Comparison of ENCODE assay signal across 12 cellular contexts in the genomic region with DNA sequence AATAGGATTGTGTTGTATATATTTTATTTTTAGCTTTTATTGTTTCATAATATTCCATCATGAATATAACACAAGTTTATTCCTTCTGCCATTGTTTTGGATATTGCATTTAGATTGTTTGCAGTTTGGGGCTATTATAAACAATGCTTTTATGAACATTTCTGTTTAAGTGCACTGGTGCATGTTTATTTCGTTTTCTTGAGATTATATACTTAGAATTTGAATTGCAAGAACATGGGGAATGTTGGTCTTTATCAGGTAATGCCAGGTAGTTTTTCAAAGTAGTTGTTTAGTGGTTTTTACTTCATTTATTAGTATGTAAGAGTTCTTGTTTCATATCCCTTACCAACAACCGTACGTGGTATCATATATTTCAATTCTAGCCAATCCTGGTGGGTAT. TPM values are rescaled to one million over a fixed set of nuclear protein-coding genes. Genes with fewer than 3 reads are reported as not detected.
DNase-seq lines count a peak whose midpoint lies in the region; ATAC-seq, FAIRE-seq and TF ChIP-seq lines count a peak whose summit lies in the region.
"Had no signal": no experiment of that assay in that cellular context is flagged by ENCODE, and none has a peak within 500 bp of the region (broad histone marks: within the 10 kb centered on the region; RNA-seq: fewer than 3 reads in every experiment).

No MANE protein-coding gene starts in this region.

- H3K9ac ChIP-seq in OCI-LY3 (ENCODE audit: low read length), result no peak overlapping the region; the same call in 1 of the 2 replicates
- no peak overlapping the region for H3K9ac ChIP-seq in endothelial cell of umbilical vein (replicated peaks; ENCODE audit: extremely low read depth, insufficient read depth, low read length)

- no peak for FAIRE-seq in endothelial cell of umbilical vein (lab: Jason Lieb, UNC)
- FAIRE-seq: A204.1 had no signal

- intact Hi-C loops in endothelial cell of umbilical vein (cut with micrococcal nuclease), result no loop called here
- intact Hi-C loops in gastrocnemius medialis (cut with DNase I; ENCODE audit: low total_unique reads), result loop anchor here (5.0 kb wide), 1 partner anchor 41 kb away; no protein-coding TSS in a partner anchor

- in situ Hi-C loops in gastrocnemius medialis (cut with MboI; ENCODE audit: low sequenced_read_pairs in 4 of 4), result no loop called here

- H3K36me3 ChIP-seq in OCI-LY3 (replicated peaks; ENCODE audit: low read depth, low read length) (peaks cover 35% of the 10 kb centered on the region), endothelial cell of umbilical vein (ENCODE audit: control insufficient read depth in 2 of 2, extremely low read depth in 1 of 2, insufficient read depth in 2 of 2, low read length in 2 of 2) (peaks cover 0 to 2% of the 10 kb centered on the region in 2 experiments), gastrocnemius medialis (no peaks in the 10 kb centered on the region)

- dilution Hi-C loops in endothelial cell of umbilical vein (cut with MboI; ENCODE audit: extremely low pct_ligation_motif_present, low sequenced_read_pairs), result no loop called here

- H3K4me2 ChIP-seq in OCI-LY3 (ENCODE audit: low read length) (peak overlapping the region; percentile 29), endothelial cell of umbilical vein (ENCODE audit: insufficient read depth, low read length) (peak overlapping the region; percentile 73)

- no peaks in the 10 kb centered on the region for H3K27me3 ChIP-seq in OCI-LY3 (ENCODE audit: low read depth, low read length)
- H3K27me3 ChIP-seq in endothelial cell of umbilical vein (ENCODE audit: control insufficient read depth in 2 of 2, insufficient read depth in 2 of 2, low read length in 2 of 2), result no peaks in the 10 kb centered on the region
- H3K27me3 ChIP-seq in gastrocnemius medialis, result no peaks in the 10 kb centered on the region

- H4K20me1 ChIP-seq in OCI-LY3 (ENCODE audit: insufficient read depth, low read length), result peaks cover 76% of the 10 kb centered on the region
- peaks cover 35% of the 10 kb centered on the region for H4K20me1 ChIP-seq in endothelial cell of umbilical vein (replicated peaks; ENCODE audit: control insufficient read depth, extremely low read depth, insufficient read depth, low read length)

- H3K4me1 Mint-ChIP-seq in T-helper 2 cell treated with Interferon-gamma antibody and Interleukin-4, amounts not matched to agents 5 μg/mL and 100 μg/mL, for 36 hours (ENCODE audit: low read depth), result peaks cover 46% of the 10 kb centered on the region

- peaks cover 99% of the 10 kb centered on the region for H3K79me2 ChIP-seq in OCI-LY3 (ENCODE audit: low read length)
- H3K79me2 ChIP-seq in endothelial cell of umbilical vein (ENCODE audit: control insufficient read depth, insufficient read depth, low read length), result peaks cover 92% of the 10 kb centered on the region

- peak overlapping the region; percentile 55 for H3K4me3 Mint-ChIP-seq in T-helper 2 cell treated with Interferon-gamma antibody and Interleukin-4, amounts not matched to agents 5 μg/mL and 100 μg/mL, for 36 hours

- no peak for TF ChIP-seq POLR2A in endothelial cell of umbilical vein (IDR thresholded peaks at IDR 0.05; ENCODE audit: low read depth, low read length)
- TF ChIP-seq POLR2A in gastrocnemius medialis (IDR thresholded peaks at IDR 0.05), result no peak

- peaks cover 37% of the 10 kb centered on the region for H3K36me3 Mint-ChIP-seq in T-helper 2 cell treated with Interferon-gamma antibody and Interleukin-4, amounts not matched to agents 5 μg/mL and 100 μg/mL, for 36 hours (ENCODE audit: low read depth)

- BruUV-seq in endothelial cell of umbilical vein (replicated peaks; lab: Mats Ljungman, UMichigan), result no TSS peak

- no peaks in the 10 kb centered on the region for H3K27me3 Mint-ChIP-seq in T-helper 2 cell treated with Interferon-gamma antibody and Interleukin-4, amounts not matched to agents 5 μg/mL and 100 μg/mL, for 36 hours (ENCODE audit: low read depth)

- no peak overlapping the region for H3K27ac ChIP-seq in OCI-LY3 (ENCODE audit: low read length)
- no peak overlapping the region for H3K27ac ChIP-seq in endothelial cell of umbilical vein (ENCODE audit: insufficient read depth, low read depth, low read length)
- H3K27ac ChIP-seq in gastrocnemius medialis, result peak overlapping the region in 3 of 4 donors; percentile 4 to 98 (median 98)

- CTCF ChIA-PET in endothelial cell of umbilical vein (lab: Charles Lee), result interaction anchor here (0.9 kb wide), 1 partner anchor 33 kb away, joined by 4 read pairs; no protein-coding TSS in a partner anchor

- peaks cover 54% of the 10 kb centered on the region for H3K4me1 ChIP-seq in OCI-LY3 (ENCODE audit: low read length)
- H3K4me1 ChIP-seq in endothelial cell of umbilical vein (ENCODE audit: control insufficient read depth, extremely low read depth, insufficient read depth, low read length), result peaks cover 56% of the 10 kb centered on the region
- peaks cover 74 to 76% of the 10 kb centered on the region in 2 donors for H3K4me1 ChIP-seq in gastrocnemius medialis

- H3K4me3 ChIP-seq in OCI-LY3 (ENCODE audit: low read length), result peak overlapping the region; percentile 15
- H3K4me3 ChIP-seq in endothelial cell of umbilical vein (replicated peaks in 1 of 3; ENCODE audit: insufficient read depth in 1 of 3, low read depth in 1 of 3, low read length in 3 of 3), result peak overlapping the region in 1 of 3 experiments; percentile 22
- H3K4me3 ChIP-seq in gastrocnemius medialis, result peak overlapping the region in 1 of 4 donors; percentile 27

- TF ChIP-seq CTCF in OCI-LY3 (IDR thresholded peaks at IDR 0.05; ENCODE audit: low read depth, low read length), result no peak
- TF ChIP-seq CTCF in endothelial cell of umbilical vein (IDR thresholded peaks at IDR 0.05; ENCODE audit: extremely low read depth in 1 of 2, insufficient read depth in 1 of 2, low read depth in 1 of 2, low read length in 2 of 2), result no peak
- TF ChIP-seq CTCF in gastrocnemius medialis (IDR thresholded peaks at IDR 0.05 in 4 of 5, conservative IDR thresholded peaks at IDR 0.05 in 1 of 5), result no peak

- H2AFZ ChIP-seq in OCI-LY3 (ENCODE audit: low read depth, low read length), result no peak overlapping the region
- H2AFZ ChIP-seq in endothelial cell of umbilical vein (ENCODE audit: low read depth, low read length), result no peak overlapping the region

- peaks cover 4% of the 10 kb centered on the region for H3K9me1 ChIP-seq in endothelial cell of umbilical vein (replicated peaks; ENCODE audit: control insufficient read depth, extremely low read depth, insufficient read depth, low read length)

- POLR2A ChIA-PET in endothelial cell of umbilical vein (lab: Charles Lee), result no interaction called here

- no peaks in the 10 kb centered on the region for H3K9me3 ChIP-seq in OCI-LY3 (ENCODE audit: insufficient read depth, low read length)
- no peaks in the 10 kb centered on the region for H3K9me3 ChIP-seq in endothelial cell of umbilical vein (replicated peaks; ENCODE audit: control insufficient read depth, insufficient read depth, low read length)
- no peaks in the 10 kb centered on the region for H3K9me3 ChIP-seq in gastrocnemius medialis

- no peak overlapping the region for H3K27ac Mint-ChIP-seq in T-helper 2 cell treated with Interferon-gamma antibody and Interleukin-4, amounts not matched to agents 5 μg/mL and 100 μg/mL, for 36 hours

- DNase-seq in T-helper 2 cell treated with Interferon-gamma antibody and Interleukin-4, amounts not matched to agents 5 μg/mL and 100 μg/mL, for 36 hours (ENCODE audit: low spot score), result no peak
- no peak for DNase-seq in T-helper 2 cell
- no peak for DNase-seq in endothelial cell of umbilical vein (ENCODE audit: low read depth, low spot score)
- DNase-seq in gastrocnemius medialis, result no peak
- DNase-seq in activated naive CD4-positive, alpha-beta T cell treated with anti-CD3 and anti-CD28 coated beads, Interleukin-2, amount 50 U/mL, for 16 hours, result no peak
- DNase-seq: mesendoderm, NCI-H2171, right cardiac atrium had no signal

- H3K9me3 Mint-ChIP-seq in T-helper 2 cell treated with Interferon-gamma antibody and Interleukin-4, amounts not matched to agents 5 μg/mL and 100 μg/mL, for 36 hours, result no peaks in the 10 kb centered on the region

- ATAC-seq in gastrocnemius medialis (no peak), GM18502 (IDR thresholded peaks at IDR 0.05; ENCODE audit: poor library complexity, unreplicated experiment) (no peak), GM18519 (IDR thresholded peaks at IDR 0.05; ENCODE audit: low FRiP score, unreplicated experiment) (no peak)
- ATAC-seq: right cardiac atrium had no signal

TF ChIP-seq in endothelial cell of umbilical vein, 7 proteins besides CTCF, POLR2A, EP300 and RAD21:
- no peak for TF ChIP-seq POLR2AphosphoS5 (IDR thresholded peaks at IDR 0.05; ENCODE audit: insufficient read depth, low read depth, low read length)
- no peak for TF ChIP-seq JUN (IDR thresholded peaks at IDR 0.05; ENCODE audit: borderline replicate concordance, insufficient read depth, insufficient read length, low read depth)
- no peak for TF ChIP-seq FOS (IDR thresholded peaks at IDR 0.05; ENCODE audit: borderline replicate concordance, insufficient read depth, low read length)
- TF ChIP-seq MYC (IDR thresholded peaks at IDR 0.05; ENCODE audit: low read depth, low read length), result no peak
- TF ChIP-seq GATA2 (IDR thresholded peaks at IDR 0.05; ENCODE audit: insufficient read depth, insufficient read length, low read depth, low read length), result no peak
- TF ChIP-seq EZH2 (IDR thresholded peaks at IDR 0.05; ENCODE audit: borderline replicate concordance, low read depth, low read length, severe bottlenecking), result no peak
- TF ChIP-seq, protein P1, sequence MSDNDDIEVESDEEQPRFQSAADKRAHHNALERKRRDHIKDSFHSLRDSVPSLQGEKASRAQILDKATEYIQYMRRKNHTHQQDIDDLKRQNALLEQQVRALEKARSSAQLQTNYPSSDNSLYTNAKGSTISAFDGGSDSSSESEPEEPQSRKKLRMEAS (IDR thresholded peaks at IDR 0.05; ENCODE audit: insufficient read depth, insufficient read length), result no peak

RNA-seq across cellular contexts. Expression of a gene that starts 4.3 kb away (rescaled TPM):
- total RNA-seq in endothelial cell of umbilical vein (114 and 122 TPM in 2 replicates), gastrocnemius medialis (100 to 1,000 TPM; 104 to 120 (median 115) TPM)
- polyA plus RNA-seq in endothelial cell of umbilical vein, result 96.7 and 99.7 TPM in 2 replicates
- polyA plus RNA-seq in endothelial cell of umbilical vein (2011; cell fraction: cytosol; rRNA removed), result 94.2 and 96.4 TPM in 2 replicates
- 68.2 and 72.9 TPM in 2 replicates for polyA plus RNA-seq in endothelial cell of umbilical vein (2011; cell fraction: nucleus; rRNA removed)
- polyA plus RNA-seq in endothelial cell of umbilical vein (2012), result 91.2 and 105 TPM in 2 replicates
- polyA minus RNA-seq in endothelial cell of umbilical vein, result 296 and 327 TPM in 2 replicates
- 117 TPM for polyA minus RNA-seq in endothelial cell of umbilical vein (2011; cell fraction: cytosol; rRNA and poly(A)+ RNA removed)
- polyA minus RNA-seq in endothelial cell of umbilical vein (2011; cell fraction: nucleus; rRNA and poly(A)+ RNA removed), result 133 and 141 TPM in 2 replicates

Comparison
In these comparisons a context has a peak if more than half of its experiments do, and no peak if none do; other contexts are left out.
1. H3K27ac ChIP-seq: peak in gastrocnemius medialis (3 of 4); none in OCI-LY3 (single experiment) and endothelial cell of umbilical vein (single experiment).